Comparison of ENCODE assay signal across 10 cellular contexts in the genomic region with DNA sequence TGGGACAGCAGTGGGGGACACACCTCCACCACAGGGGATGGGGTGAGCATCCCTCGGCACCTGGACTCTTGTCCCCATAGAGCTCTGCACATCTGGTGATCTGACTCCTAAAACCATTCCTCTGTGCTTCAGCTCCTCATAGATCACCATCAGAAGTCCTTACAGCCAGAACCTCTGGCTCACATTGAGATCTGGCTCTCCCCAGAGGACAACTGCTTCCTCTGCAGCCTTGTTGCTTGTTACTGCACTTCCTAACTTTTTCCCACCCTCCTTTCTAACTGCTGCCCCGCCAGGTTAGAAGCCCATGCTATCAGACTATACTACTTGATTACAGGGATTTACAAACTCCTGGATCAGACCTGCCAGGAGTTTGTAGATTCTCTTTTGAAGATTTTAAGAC.
DNase-seq lines count a peak whose midpoint lies in the region; ATAC-seq, FAIRE-seq and TF ChIP-seq lines count a peak whose summit lies in the region.
"Had no signal": no experiment of that assay in that cellular context is flagged by ENCODE, and none has a peak within 500 bp of the region (broad histone marks: within the 10 kb centered on the region; RNA-seq: fewer than 3 reads in every experiment).

No MANE protein-coding gene starts in this region.

- TF ChIP-seq CTCF in 22Rv1 (IDR thresholded peaks at IDR 0.05) (peak; percentile 21; the same call in 1 of the 2 replicates), heart right ventricle (IDR thresholded peaks at IDR 0.05) (peak in 8 of 9 donors; percentile 9 to 61 (median 44)), GM20000 (IDR thresholded peaks at IDR 0.05; ENCODE audit: extremely low read depth, missing control alignments) (no peak)

- TF ChIP-seq POLR2A in GM12891 (IDR thresholded peaks at IDR 0.05; ENCODE audit: low read depth, low read length): no peak

- FAIRE-seq in GM12891 (lab: Jason Lieb, UNC) (peak; percentile 72), small intestine (lab: Jason Lieb, UNC) (no peak)

- intact Hi-C loops in heart right ventricle (cut with DNase I): no loop called here

- H3K36me3 ChIP-seq in heart right ventricle (peaks cover 0 to 4% (median 0%) of the 10 kb centered on the region in 9 donors), small intestine (ENCODE audit: control insufficient read depth in 2 of 2, insufficient read depth in 2 of 2, low read length in 2 of 2) (no peaks in the 10 kb centered on the region)
- H3K36me3 ChIP-seq: SJSA1 had no signal

- H3K9me3 ChIP-seq in heart right ventricle (no peaks in the 10 kb centered on the region), small intestine (ENCODE audit: control insufficient read depth, low read depth) (no peaks in the 10 kb centered on the region)
- H3K9me3 ChIP-seq: SJSA1 had no signal

- peak in 7 of 8 donors; percentile 63 to 77 (median 73) for ATAC-seq in heart right ventricle
- no peak for ATAC-seq in activated T-helper 17 cell treated with anti-CD3 and anti-CD28 coated beads, Interleukin-2, amount 50 U/mL, for 72 hours (replicated peaks)
- ATAC-seq: stimulated activated effector memory CD8-positive, alpha-beta T cell treated with anti-CD3 and anti-CD28 coated beads, Interleukin-12 subunit alpha, Interleukin-12 subunit beta, amount 100 ng/mL, for 72 hours had no signal

- no peaks in the 10 kb centered on the region for H3K4me1 Mint-ChIP-seq in activated T-helper 17 cell treated with anti-CD3 and anti-CD28 coated beads, Interleukin-2, amount 50 U/mL, for 72 hours

- H3K4me1 ChIP-seq in heart right ventricle: peaks cover 0 to 7% (median 0%) of the 10 kb centered on the region in 9 donors
- H3K4me1 ChIP-seq in small intestine (ENCODE audit: control insufficient read depth in 2 of 2, insufficient read depth in 1 of 2, low read depth in 1 of 2, low read length in 1 of 2): no peaks in the 10 kb centered on the region
- H3K4me1 ChIP-seq: SJSA1 had no signal

- H3K27me3 Mint-ChIP-seq in activated T-helper 17 cell treated with anti-CD3 and anti-CD28 coated beads, Interleukin-2, amount 50 U/mL, for 72 hours: no peaks in the 10 kb centered on the region

- no peak overlapping the region for H3K4me3 Mint-ChIP-seq in activated T-helper 17 cell treated with anti-CD3 and anti-CD28 coated beads, Interleukin-2, amount 50 U/mL, for 72 hours
- H3K4me3 Mint-ChIP-seq: stimulated activated effector memory CD8-positive, alpha-beta T cell treated with anti-CD3 and anti-CD28 coated beads, Interleukin-12 subunit alpha, Interleukin-12 subunit beta, amount 100 ng/mL, for 72 hours had no signal

- 69 to 90% methylated on average over 2 of the region's 2 CpGs for WGBS in heart right ventricle, 2 donors
- WGBS in small intestine, 3 donors: 75 to 78% (median 78%) methylated on average over 2 of the region's 2 CpGs

- H3K27me3 ChIP-seq in heart right ventricle (no peaks in the 10 kb centered on the region), small intestine (ENCODE audit: control insufficient read depth in 2 of 2, insufficient read depth in 2 of 2, low read length in 2 of 2) (no peaks in the 10 kb centered on the region)
- H3K27me3 ChIP-seq: SJSA1 had no signal

- no peaks in the 10 kb centered on the region for H3K36me3 Mint-ChIP-seq in activated T-helper 17 cell treated with anti-CD3 and anti-CD28 coated beads, Interleukin-2, amount 50 U/mL, for 72 hours (ENCODE audit: low read depth)
- H3K36me3 Mint-ChIP-seq: stimulated activated effector memory CD8-positive, alpha-beta T cell treated with anti-CD3 and anti-CD28 coated beads, Interleukin-12 subunit alpha, Interleukin-12 subunit beta, amount 100 ng/mL, for 72 hours had no signal

- H3K9me3 Mint-ChIP-seq in activated T-helper 17 cell treated with anti-CD3 and anti-CD28 coated beads, Interleukin-2, amount 50 U/mL, for 72 hours: no peaks in the 10 kb centered on the region
- H3K9me3 Mint-ChIP-seq: stimulated activated effector memory CD8-positive, alpha-beta T cell treated with anti-CD3 and anti-CD28 coated beads, Interleukin-12 subunit alpha, Interleukin-12 subunit beta, amount 100 ng/mL, for 72 hours had no signal

- H3K27ac Mint-ChIP-seq in activated T-helper 17 cell treated with anti-CD3 and anti-CD28 coated beads, Interleukin-2, amount 50 U/mL, for 72 hours: no peak overlapping the region

- no peak overlapping the region for H3K27ac ChIP-seq in 22Rv1
- H3K27ac ChIP-seq in heart right ventricle: no peak overlapping the region
- H3K27ac ChIP-seq in small intestine (ENCODE audit: low read depth in 1 of 2, low read length in 1 of 2): no peak overlapping the region
- H3K27ac ChIP-seq: SJSA1 had no signal

- DNase-seq in GM12891 (ENCODE audit: insufficient read length, low spot score) (no peak), SW480 (ENCODE audit: low spot score) (peak; percentile 6), heart right ventricle (peak in 1 of 2 donors; percentile 34), NCI-H2227 (lab: John Stamatoyannopoulos, UW; ENCODE audit: unreplicated experiment) (no peak), GM20000 (ENCODE audit: low spot score) (no peak), small intestine (no peak)

- H3K4me3 ChIP-seq in heart right ventricle (no peak overlapping the region), small intestine (ENCODE audit: low read depth in 1 of 2, low read length in 2 of 2) (no peak overlapping the region)
- H3K4me3 ChIP-seq: SJSA1 had no signal

TF ChIP-seq in GM12891, 5 proteins besides CTCF, POLR2A, EP300 and RAD21:
- TF ChIP-seq SPI1 (IDR thresholded peaks at IDR 0.05; ENCODE audit: low read depth, low read length) (no peak), POU2F2 (IDR thresholded peaks at IDR 0.05; ENCODE audit: low read depth, low read length) (no peak), PAX5 (IDR thresholded peaks at IDR 0.05; ENCODE audit: insufficient read depth, low read length, severe bottlenecking) (no peak), TAF1 (IDR thresholded peaks at IDR 0.05; ENCODE audit: low read depth, low read length) (no peak), POLR2AphosphoS5 (IDR thresholded peaks at IDR 0.05; ENCODE audit: low read depth, low read length) (no peak)
TF ChIP-seq in GM12891: peak in this region for 0.
